In the genomic region with DNA sequence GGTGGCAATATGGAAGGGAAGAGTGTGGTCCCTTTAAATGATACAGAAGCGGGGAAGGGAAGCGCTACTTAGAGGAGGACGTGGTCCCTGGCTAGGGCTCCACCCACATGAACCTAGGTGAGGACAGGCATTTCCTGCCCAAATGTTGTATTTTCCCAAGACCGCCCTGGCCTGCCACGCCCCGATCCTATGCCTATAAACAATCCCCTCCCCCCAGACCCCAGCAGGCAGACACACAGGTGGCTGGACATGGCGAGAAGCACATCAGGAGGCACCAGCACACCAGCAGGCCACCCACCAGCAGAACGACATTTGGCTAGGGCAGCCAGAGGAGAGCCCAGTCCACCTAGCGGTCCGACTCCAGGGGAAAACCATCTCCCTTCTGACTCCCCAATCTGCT, we compare ENCODE assay signal across 2 cellular contexts.
TF ChIP-seq lines count a peak whose summit lies in the region.

No MANE protein-coding gene starts in this region.

TF ChIP-seq in GM23338, 12 proteins besides CTCF, POLR2A, EP300 and RAD21:
- TF ChIP-seq EZH2 (IDR thresholded peaks at IDR 0.05; ENCODE audit: low read depth, unreplicated experiment) (no peak), ZNF331 (CRISPR knock-in tag; IDR thresholded peaks at IDR 0.05; ENCODE audit: low read depth) (no peak), POLR2AphosphoS5 (IDR thresholded peaks at IDR 0.05; ENCODE audit: low read depth) (no peak), STAT1 (IDR thresholded peaks at IDR 0.05; ENCODE audit: unreplicated experiment) (no peak), ZNF114 (CRISPR knock-in tag; IDR thresholded peaks at IDR 0.05) (no peak), EZH2phosphoT487 (IDR thresholded peaks at IDR 0.05; ENCODE audit: unreplicated experiment) (no peak), CREB1 (CRISPR knock-in tag; IDR thresholded peaks at IDR 0.05; ENCODE audit: low read depth) (no peak), NANOG (IDR thresholded peaks at IDR 0.05; ENCODE audit: borderline replicate concordance) (no peak)
- TF ChIP-seq, protein P1, sequence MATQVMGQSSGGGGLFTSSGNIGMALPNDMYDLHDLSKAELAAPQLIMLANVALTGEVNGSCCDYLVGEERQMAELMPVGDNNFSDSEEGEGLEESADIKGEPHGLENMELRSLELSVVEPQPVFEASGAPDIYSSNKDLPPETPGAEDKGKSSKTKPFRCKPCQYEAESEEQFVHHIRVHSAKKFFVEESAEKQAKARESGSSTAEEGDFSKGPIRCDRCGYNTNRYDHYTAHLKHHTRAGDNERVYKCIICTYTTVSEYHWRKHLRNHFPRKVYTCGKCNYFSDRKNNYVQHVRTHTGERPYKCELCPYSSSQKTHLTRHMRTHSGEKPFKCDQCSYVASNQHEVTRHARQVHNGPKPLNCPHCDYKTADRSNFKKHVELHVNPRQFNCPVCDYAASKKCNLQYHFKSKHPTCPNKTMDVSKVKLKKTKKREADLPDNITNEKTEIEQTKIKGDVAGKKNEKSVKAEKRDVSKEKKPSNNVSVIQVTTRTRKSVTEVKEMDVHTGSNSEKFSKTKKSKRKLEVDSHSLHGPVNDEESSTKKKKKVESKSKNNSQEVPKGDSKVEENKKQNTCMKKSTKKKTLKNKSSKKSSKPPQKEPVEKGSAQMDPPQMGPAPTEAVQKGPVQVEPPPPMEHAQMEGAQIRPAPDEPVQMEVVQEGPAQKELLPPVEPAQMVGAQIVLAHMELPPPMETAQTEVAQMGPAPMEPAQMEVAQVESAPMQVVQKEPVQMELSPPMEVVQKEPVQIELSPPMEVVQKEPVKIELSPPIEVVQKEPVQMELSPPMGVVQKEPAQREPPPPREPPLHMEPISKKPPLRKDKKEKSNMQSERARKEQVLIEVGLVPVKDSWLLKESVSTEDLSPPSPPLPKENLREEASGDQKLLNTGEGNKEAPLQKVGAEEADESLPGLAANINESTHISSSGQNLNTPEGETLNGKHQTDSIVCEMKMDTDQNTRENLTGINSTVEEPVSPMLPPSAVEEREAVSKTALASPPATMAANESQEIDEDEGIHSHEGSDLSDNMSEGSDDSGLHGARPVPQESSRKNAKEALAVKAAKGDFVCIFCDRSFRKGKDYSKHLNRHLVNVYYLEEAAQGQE (IDR thresholded peaks at IDR 0.05; ENCODE audit: unreplicated experiment) = no peak
- TF ChIP-seq, protein P2, sequence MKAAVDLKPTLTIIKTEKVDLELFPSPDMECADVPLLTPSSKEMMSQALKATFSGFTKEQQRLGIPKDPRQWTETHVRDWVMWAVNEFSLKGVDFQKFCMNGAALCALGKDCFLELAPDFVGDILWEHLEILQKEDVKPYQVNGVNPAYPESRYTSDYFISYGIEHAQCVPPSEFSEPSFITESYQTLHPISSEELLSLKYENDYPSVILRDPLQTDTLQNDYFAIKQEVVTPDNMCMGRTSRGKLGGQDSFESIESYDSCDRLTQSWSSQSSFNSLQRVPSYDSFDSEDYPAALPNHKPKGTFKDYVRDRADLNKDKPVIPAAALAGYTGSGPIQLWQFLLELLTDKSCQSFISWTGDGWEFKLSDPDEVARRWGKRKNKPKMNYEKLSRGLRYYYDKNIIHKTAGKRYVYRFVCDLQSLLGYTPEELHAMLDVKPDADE (IDR thresholded peaks at IDR 0.05) = no peak

TF ChIP-seq in H1, 55 proteins besides CTCF, POLR2A, EP300 and RAD21:
- TF ChIP-seq POLR2AphosphoS5 (IDR thresholded peaks at IDR 0.05; ENCODE audit: low read depth, low read length) (no peak), CBX8 (IDR thresholded peaks at IDR 0.05; ENCODE audit: borderline replicate concordance, low read depth, low read length) (no peak)
- TF ChIP-seq, protein P3, sequence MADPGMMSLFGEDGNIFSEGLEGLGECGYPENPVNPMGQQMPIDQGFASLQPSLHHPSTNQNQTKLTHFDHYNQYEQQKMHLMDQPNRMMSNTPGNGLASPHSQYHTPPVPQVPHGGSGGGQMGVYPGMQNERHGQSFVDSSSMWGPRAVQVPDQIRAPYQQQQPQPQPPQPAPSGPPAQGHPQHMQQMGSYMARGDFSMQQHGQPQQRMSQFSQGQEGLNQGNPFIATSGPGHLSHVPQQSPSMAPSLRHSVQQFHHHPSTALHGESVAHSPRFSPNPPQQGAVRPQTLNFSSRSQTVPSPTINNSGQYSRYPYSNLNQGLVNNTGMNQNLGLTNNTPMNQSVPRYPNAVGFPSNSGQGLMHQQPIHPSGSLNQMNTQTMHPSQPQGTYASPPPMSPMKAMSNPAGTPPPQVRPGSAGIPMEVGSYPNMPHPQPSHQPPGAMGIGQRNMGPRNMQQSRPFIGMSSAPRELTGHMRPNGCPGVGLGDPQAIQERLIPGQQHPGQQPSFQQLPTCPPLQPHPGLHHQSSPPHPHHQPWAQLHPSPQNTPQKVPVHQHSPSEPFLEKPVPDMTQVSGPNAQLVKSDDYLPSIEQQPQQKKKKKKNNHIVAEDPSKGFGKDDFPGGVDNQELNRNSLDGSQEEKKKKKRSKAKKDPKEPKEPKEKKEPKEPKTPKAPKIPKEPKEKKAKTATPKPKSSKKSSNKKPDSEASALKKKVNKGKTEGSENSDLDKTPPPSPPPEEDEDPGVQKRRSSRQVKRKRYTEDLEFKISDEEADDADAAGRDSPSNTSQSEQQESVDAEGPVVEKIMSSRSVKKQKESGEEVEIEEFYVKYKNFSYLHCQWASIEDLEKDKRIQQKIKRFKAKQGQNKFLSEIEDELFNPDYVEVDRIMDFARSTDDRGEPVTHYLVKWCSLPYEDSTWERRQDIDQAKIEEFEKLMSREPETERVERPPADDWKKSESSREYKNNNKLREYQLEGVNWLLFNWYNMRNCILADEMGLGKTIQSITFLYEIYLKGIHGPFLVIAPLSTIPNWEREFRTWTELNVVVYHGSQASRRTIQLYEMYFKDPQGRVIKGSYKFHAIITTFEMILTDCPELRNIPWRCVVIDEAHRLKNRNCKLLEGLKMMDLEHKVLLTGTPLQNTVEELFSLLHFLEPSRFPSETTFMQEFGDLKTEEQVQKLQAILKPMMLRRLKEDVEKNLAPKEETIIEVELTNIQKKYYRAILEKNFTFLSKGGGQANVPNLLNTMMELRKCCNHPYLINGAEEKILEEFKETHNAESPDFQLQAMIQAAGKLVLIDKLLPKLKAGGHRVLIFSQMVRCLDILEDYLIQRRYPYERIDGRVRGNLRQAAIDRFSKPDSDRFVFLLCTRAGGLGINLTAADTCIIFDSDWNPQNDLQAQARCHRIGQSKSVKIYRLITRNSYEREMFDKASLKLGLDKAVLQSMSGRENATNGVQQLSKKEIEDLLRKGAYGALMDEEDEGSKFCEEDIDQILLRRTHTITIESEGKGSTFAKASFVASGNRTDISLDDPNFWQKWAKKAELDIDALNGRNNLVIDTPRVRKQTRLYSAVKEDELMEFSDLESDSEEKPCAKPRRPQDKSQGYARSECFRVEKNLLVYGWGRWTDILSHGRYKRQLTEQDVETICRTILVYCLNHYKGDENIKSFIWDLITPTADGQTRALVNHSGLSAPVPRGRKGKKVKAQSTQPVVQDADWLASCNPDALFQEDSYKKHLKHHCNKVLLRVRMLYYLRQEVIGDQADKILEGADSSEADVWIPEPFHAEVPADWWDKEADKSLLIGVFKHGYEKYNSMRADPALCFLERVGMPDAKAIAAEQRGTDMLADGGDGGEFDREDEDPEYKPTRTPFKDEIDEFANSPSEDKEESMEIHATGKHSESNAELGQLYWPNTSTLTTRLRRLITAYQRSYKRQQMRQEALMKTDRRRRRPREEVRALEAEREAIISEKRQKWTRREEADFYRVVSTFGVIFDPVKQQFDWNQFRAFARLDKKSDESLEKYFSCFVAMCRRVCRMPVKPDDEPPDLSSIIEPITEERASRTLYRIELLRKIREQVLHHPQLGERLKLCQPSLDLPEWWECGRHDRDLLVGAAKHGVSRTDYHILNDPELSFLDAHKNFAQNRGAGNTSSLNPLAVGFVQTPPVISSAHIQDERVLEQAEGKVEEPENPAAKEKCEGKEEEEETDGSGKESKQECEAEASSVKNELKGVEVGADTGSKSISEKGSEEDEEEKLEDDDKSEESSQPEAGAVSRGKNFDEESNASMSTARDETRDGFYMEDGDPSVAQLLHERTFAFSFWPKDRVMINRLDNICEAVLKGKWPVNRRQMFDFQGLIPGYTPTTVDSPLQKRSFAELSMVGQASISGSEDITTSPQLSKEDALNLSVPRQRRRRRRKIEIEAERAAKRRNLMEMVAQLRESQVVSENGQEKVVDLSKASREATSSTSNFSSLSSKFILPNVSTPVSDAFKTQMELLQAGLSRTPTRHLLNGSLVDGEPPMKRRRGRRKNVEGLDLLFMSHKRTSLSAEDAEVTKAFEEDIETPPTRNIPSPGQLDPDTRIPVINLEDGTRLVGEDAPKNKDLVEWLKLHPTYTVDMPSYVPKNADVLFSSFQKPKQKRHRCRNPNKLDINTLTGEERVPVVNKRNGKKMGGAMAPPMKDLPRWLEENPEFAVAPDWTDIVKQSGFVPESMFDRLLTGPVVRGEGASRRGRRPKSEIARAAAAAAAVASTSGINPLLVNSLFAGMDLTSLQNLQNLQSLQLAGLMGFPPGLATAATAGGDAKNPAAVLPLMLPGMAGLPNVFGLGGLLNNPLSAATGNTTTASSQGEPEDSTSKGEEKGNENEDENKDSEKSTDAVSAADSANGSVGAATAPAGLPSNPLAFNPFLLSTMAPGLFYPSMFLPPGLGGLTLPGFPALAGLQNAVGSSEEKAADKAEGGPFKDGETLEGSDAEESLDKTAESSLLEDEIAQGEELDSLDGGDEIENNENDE (IDR thresholded peaks at IDR 0.05; ENCODE audit: insufficient replicate concordance, low read length) = no peak
TF ChIP-seq in H1: peak in this region for 0.
